Comparison of ENCODE assay signal across 11 cellular contexts in the genomic region with DNA sequence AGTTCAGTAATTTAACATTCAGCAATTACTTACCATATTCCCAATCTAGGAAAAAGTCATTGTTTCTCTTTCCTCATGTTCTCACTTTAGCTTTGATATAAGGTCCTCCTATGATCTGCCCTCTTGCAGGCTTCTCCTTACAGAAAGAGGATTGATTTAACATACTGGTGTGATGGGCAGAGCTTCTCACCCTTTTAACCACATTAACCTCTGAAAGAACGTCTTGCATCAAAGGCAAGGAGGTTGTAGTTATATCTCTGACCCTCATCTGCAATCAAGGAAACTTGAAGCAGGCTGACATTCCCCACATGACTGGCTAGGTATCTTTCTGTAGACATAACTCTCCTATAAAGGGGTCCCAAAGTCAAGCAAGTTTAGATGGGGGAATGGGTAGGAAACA. TPM values are rescaled to one million over a fixed set of nuclear protein-coding genes. Genes with fewer than 3 reads are reported as not detected.
DNase-seq lines count a peak whose midpoint lies in the region; ATAC-seq and TF ChIP-seq lines count a peak whose summit lies in the region.
"Had no signal": no experiment of that assay in that cellular context is flagged by ENCODE, and none has a peak within 500 bp of the region (broad histone marks: within the 10 kb centered on the region; RNA-seq: fewer than 3 reads in every experiment).

No MANE protein-coding gene starts in this region.

- no peaks in the 10 kb centered on the region for H3K9me3 ChIP-seq in DOHH2 (ENCODE audit: control insufficient read depth, insufficient read depth, low read length)

- peaks cover 37% of the 10 kb centered on the region for H3K4me1 Mint-ChIP-seq in activated T-helper 17 cell treated with anti-CD3 and anti-CD28 coated beads, Interleukin-2, amount 50 U/mL, for 72 hours
- H3K4me1 Mint-ChIP-seq in osteocyte (ENCODE audit: unreplicated experiment), result no peaks in the 10 kb centered on the region

- H3K4me3 ChIP-seq in DOHH2 (ENCODE audit: low read length), result no peak overlapping the region
- H3K4me3 ChIP-seq: heart right ventricle had no signal

- DNase-seq in osteocyte (ENCODE audit: extremely low spot score, unreplicated experiment) (no peak), mesenteric fat pad (ENCODE audit: low spot score) (no peak), medulla oblongata (ENCODE audit: extremely low spot score) (no peak)
- DNase-seq: heart right ventricle, NCI-H1048 had no signal

- peaks cover 44% of the 10 kb centered on the region for H3K4me1 ChIP-seq in DOHH2 (ENCODE audit: control insufficient read depth, low read length)

- TF ChIP-seq CTCF in DOHH2 (IDR thresholded peaks at IDR 0.05; ENCODE audit: low read depth, low read length, poor library complexity, severe bottlenecking) (no peak), osteocyte (IDR thresholded peaks at IDR 0.05) (no peak)

- H3K27ac Mint-ChIP-seq in activated T-helper 17 cell treated with anti-CD3 and anti-CD28 coated beads, Interleukin-2, amount 50 U/mL, for 72 hours, result peak overlapping the region; percentile 80
- H3K27ac Mint-ChIP-seq in osteocyte (ENCODE audit: unreplicated experiment), result no peak overlapping the region

- H3K9me2 ChIP-seq in DOHH2 (replicated peaks; ENCODE audit: control insufficient read depth, low read length), result no peaks in the 10 kb centered on the region

- no peaks in the 10 kb centered on the region for H3F3A ChIP-seq in DOHH2 (ENCODE audit: control insufficient read depth, insufficient read depth)

- no peaks in the 10 kb centered on the region for H3K9me3 Mint-ChIP-seq in activated T-helper 17 cell treated with anti-CD3 and anti-CD28 coated beads, Interleukin-2, amount 50 U/mL, for 72 hours
- peaks cover 3% of the 10 kb centered on the region for H3K9me3 Mint-ChIP-seq in osteocyte (ENCODE audit: unreplicated experiment)

- no peaks in the 10 kb centered on the region for H3K27me3 ChIP-seq in DOHH2 (ENCODE audit: control insufficient read depth, low read length)
- H3K27me3 ChIP-seq: heart right ventricle had no signal

- no peaks in the 10 kb centered on the region for H3K27me3 Mint-ChIP-seq in activated T-helper 17 cell treated with anti-CD3 and anti-CD28 coated beads, Interleukin-2, amount 50 U/mL, for 72 hours
- H3K27me3 Mint-ChIP-seq in osteocyte (ENCODE audit: unreplicated experiment), result peaks cover 14% of the 10 kb centered on the region

- peak overlapping the region; percentile 61 for H3K4me3 Mint-ChIP-seq in activated T-helper 17 cell treated with anti-CD3 and anti-CD28 coated beads, Interleukin-2, amount 50 U/mL, for 72 hours
- H3K4me3 Mint-ChIP-seq in osteocyte (ENCODE audit: unreplicated experiment), result no peak overlapping the region

- no peaks in the 10 kb centered on the region for H3K79me2 ChIP-seq in DOHH2 (ENCODE audit: control insufficient read depth, low read length)

- ATAC-seq in GM19025 (IDR thresholded peaks at IDR 0.05; ENCODE audit: low read depth, unreplicated experiment) (peak; percentile 35), HG03045 (IDR thresholded peaks at IDR 0.05; ENCODE audit: unreplicated experiment) (peak; percentile 37), HG02840 (IDR thresholded peaks at IDR 0.05; ENCODE audit: low FRiP score, unreplicated experiment) (no peak)
- peak; percentile 71 for ATAC-seq in activated T-helper 17 cell treated with anti-CD3 and anti-CD28 coated beads, Interleukin-2, amount 50 U/mL, for 72 hours (replicated peaks)
- ATAC-seq: heart right ventricle had no signal

- no peak overlapping the region for H3K27ac ChIP-seq in DOHH2 (ENCODE audit: low read depth, low read length)
- H3K27ac ChIP-seq: heart right ventricle had no signal

- no peaks in the 10 kb centered on the region for H3K36me3 Mint-ChIP-seq in activated T-helper 17 cell treated with anti-CD3 and anti-CD28 coated beads, Interleukin-2, amount 50 U/mL, for 72 hours (ENCODE audit: low read depth)
- H3K36me3 Mint-ChIP-seq in osteocyte (ENCODE audit: unreplicated experiment), result no peaks in the 10 kb centered on the region

- no peaks in the 10 kb centered on the region for H4K20me1 ChIP-seq in DOHH2 (ENCODE audit: control insufficient read depth, insufficient read depth, low read depth, low read length)

- no peaks in the 10 kb centered on the region; the same call in 1 of the 2 replicates for H3K36me3 ChIP-seq in DOHH2 (ENCODE audit: control insufficient read depth, low read length)
- H3K36me3 ChIP-seq: heart right ventricle had no signal

- H3K4me2 ChIP-seq in DOHH2 (ENCODE audit: low read length), result peak overlapping the region; percentile 57

RNA-seq across cellular contexts. Expression of a gene that starts 39.5 kb away (rescaled TPM):
- total RNA-seq in activated T-helper 17 cell treated with anti-CD3 and anti-CD28 coated beads, Interleukin-2, amount 50 U/mL, for 72 hours, result 10 to 100 TPM; 10.4 to 14.2 TPM
- not detected in 2 replicates for total RNA-seq in osteocyte
- total RNA-seq in mesenteric fat pad, result 0.64 TPM
- total RNA-seq: dermis microvascular lymphatic vessel endothelial cell had no signal
